Comparison of ENCODE assay signal across 19 cellular contexts in the genomic region with DNA sequence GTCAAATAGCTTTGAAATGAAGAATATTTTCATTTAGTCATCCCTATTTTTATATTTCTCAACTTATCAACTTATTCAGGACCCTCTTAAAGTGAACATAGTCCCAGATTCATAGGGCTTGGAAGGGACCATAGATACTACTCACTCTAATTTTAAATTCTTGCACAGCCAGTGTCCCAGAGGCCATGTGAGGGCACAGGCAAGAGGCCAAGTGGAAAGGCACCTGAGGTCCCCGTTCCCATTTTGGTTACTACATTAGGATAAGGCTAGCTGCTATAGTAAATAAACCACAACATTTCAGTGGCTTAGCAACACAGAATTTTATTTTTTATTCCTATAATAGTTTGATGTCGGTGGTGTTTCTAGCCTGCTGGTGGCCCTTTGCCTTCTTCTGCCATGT.
"Had no signal": no experiment of that assay in that cellular context is flagged by ENCODE, and none has a peak within 500 bp of the region (broad histone marks: within the 10 kb centered on the region; RNA-seq: fewer than 3 reads in every experiment).

No MANE protein-coding gene starts in this region.

- H3K27ac ChIP-seq: coronary artery, hepatocyte, right lobe of liver, skin epidermis had no signal

- DNase-seq: central memory CD4-positive, alpha-beta T cell; effector CD4-positive, alpha-beta T cell; endodermal cell; erythroblast; foreskin melanocyte; glutamatergic neuron; kidney; left colon; mammary epithelial cell; natural killer cell; posterior cingulate gyrus; right lobe of liver; stimulated activated naive CD4-positive, alpha-beta T cell; stomach; trophoblast cell had no signal

- H3K4me3 Mint-ChIP-seq: endodermal cell, natural killer cell, neural crest cell had no signal

- H3K27me3 ChIP-seq: hepatocyte, right lobe of liver, stomach had no signal

- H2AFZ ChIP-seq: hepatocyte had no signal

- H3K4me2 ChIP-seq: hepatocyte had no signal

- H3K27ac Mint-ChIP-seq: endodermal cell, natural killer cell had no signal

- H3K4me1 Mint-ChIP-seq: endodermal cell, natural killer cell, neural crest cell had no signal

- H3K36me3 ChIP-seq: right lobe of liver, stomach had no signal

- H3K9me3 Mint-ChIP-seq: endodermal cell, natural killer cell, neural crest cell had no signal

- H3K79me2 ChIP-seq: hepatocyte had no signal

- H3K4me1 ChIP-seq: right lobe of liver had no signal

- H3K4me3 ChIP-seq: coronary artery, hepatocyte, right lobe of liver, skin epidermis, stomach had no signal

- H3K36me3 Mint-ChIP-seq: natural killer cell had no signal

- H3K9me3 ChIP-seq: right lobe of liver, stomach had no signal

- ATAC-seq: left colon, natural killer cell, right lobe of liver had no signal
